In genomic region chr18:75987913-75988312, GRCh38 we compare ENCODE assay signal across 7 cellular contexts.
A peak's percentile ranks its signal among the peaks of the same experiment; 100 is the strongest.
DNase-seq lines count a peak whose midpoint lies in the region; ATAC-seq, FAIRE-seq and TF ChIP-seq lines count a peak whose summit lies in the region.
"Not testable (repeated sequence)": the region's sequence is repeated elsewhere in the genome, so short reads cannot be mapped to it uniquely, and the experiment has no call there.

No MANE protein-coding gene starts in this region.

- DNase-seq in D721Med (ENCODE audit: insufficient read length, low spot score); RCC 7860 (ENCODE audit: low spot score); WTC11 (ENCODE audit: low spot score); glutamatergic neuron; pancreas: not testable (repeated sequence)

- H3K9me3 ChIP-seq in pancreas, result not testable (repeated sequence)

- intact Hi-C loops in pancreas (cut with DNase I), result not testable (repeated sequence)

- H3K36me3 ChIP-seq in pancreas, result not testable (repeated sequence)

- H3K27me3 Mint-ChIP-seq in WTC11 (ENCODE audit: low read depth); glutamatergic neuron (ENCODE audit: unreplicated experiment): not testable (repeated sequence)

- H3K27ac ChIP-seq in pancreas, result not testable (repeated sequence)

- H3K27me3 ChIP-seq in pancreas, result not testable (repeated sequence)

- not testable (repeated sequence) for H3K27ac Mint-ChIP-seq in WTC11
- peak overlapping the region; percentile 73 for H3K27ac Mint-ChIP-seq in glutamatergic neuron (ENCODE audit: unreplicated experiment)

- peak; percentile 98 for FAIRE-seq in A204.1 (lab: Jason Lieb, UNC)
- peak; percentile 78 for FAIRE-seq in D721Med (lab: Jason Lieb, UNC)
- FAIRE-seq in RCC 7860 (lab: Jason Lieb, UNC), result peak; percentile 79
- FAIRE-seq in endometrium (lab: Jason Lieb, UNC), result peak; percentile 100
- peak; percentile 99 for FAIRE-seq in pancreas (lab: Jason Lieb, UNC)

- not testable (repeated sequence) for H3K4me3 Mint-ChIP-seq in WTC11; glutamatergic neuron (ENCODE audit: unreplicated experiment)

- ATAC-seq in WTC11, pancreas: not testable (repeated sequence)

- H3K36me3 Mint-ChIP-seq in WTC11 (peaks cover 21% of the 10 kb centered on the region), glutamatergic neuron (ENCODE audit: unreplicated experiment) (peaks cover 21% of the 10 kb centered on the region)

- H3K4me1 ChIP-seq in pancreas, result not testable (repeated sequence)

- peaks cover 19% of the 10 kb centered on the region for H3K4me1 Mint-ChIP-seq in WTC11
- H3K4me1 Mint-ChIP-seq in glutamatergic neuron (ENCODE audit: low read depth, unreplicated experiment), result not testable (repeated sequence)

- CTCF ChIA-PET in WTC11 (lab: Charles Lee), result not testable (repeated sequence)

- POLR2A ChIA-PET in WTC11 (lab: Charles Lee), result not testable (repeated sequence)

- WGBS in pancreas, 2 donors, result 48 to 68% methylated on average over 4 of the region's 4 CpGs

- not testable (repeated sequence) for H3K4me3 ChIP-seq in pancreas

- not testable (repeated sequence) for TF ChIP-seq CTCF in D721Med (IDR thresholded peaks at IDR 0.05; ENCODE audit: insufficient read depth, missing control alignments); WTC11 (IDR thresholded peaks at IDR 0.05); glutamatergic neuron (IDR thresholded peaks at IDR 0.05; ENCODE audit: partially characterized antibody, unreplicated experiment); pancreas (IDR thresholded peaks at IDR 0.05)

- peaks cover 53% of the 10 kb centered on the region for H3K9me3 Mint-ChIP-seq in WTC11
- H3K9me3 Mint-ChIP-seq in glutamatergic neuron (ENCODE audit: unreplicated experiment), result not testable (repeated sequence)

TF ChIP-seq in WTC11, 78 proteins besides CTCF, POLR2A, EP300 and RAD21:
- TF ChIP-seq HMGA2 (CRISPR knock-in tag; IDR thresholded peaks at IDR 0.05), result peak; percentile 96
TF ChIP-seq in WTC11: peak in this region for 1; not testable (repeated sequence) for 77.
